ENCODE assay signal across 8 cellular contexts in genomic region chr18:9082763-9083510, GRCh38. TPM values are rescaled to one million over a fixed set of nuclear protein-coding genes. Genes with fewer than 3 reads are reported as not detected.
A peak's percentile ranks its signal among the peaks of the same experiment; 100 is the strongest.
DNase-seq lines count a peak whose midpoint lies in the region; ATAC-seq and TF ChIP-seq lines count a peak whose summit lies in the region.

No MANE protein-coding gene starts in this region.

- H3K4me1 Mint-ChIP-seq in nephron: no peaks in the 10 kb centered on the region

- no peak overlapping the region for H3K4me3 ChIP-seq in ascending aorta

- no peaks in the 10 kb centered on the region for H3K27me3 ChIP-seq in ascending aorta

- no peak overlapping the region for H3K27ac ChIP-seq in ascending aorta

- intact Hi-C loops in ascending aorta (cut with DNase I): no loop called here

- H3K36me3 ChIP-seq in ascending aorta: no peaks in the 10 kb centered on the region

- peak overlapping the region in 2 of 3 experiments; percentile 60 to 91 for H3K27ac Mint-ChIP-seq in nephron

- H3K9me3 Mint-ChIP-seq in nephron: no peaks in the 10 kb centered on the region

- H3K4me3 Mint-ChIP-seq in nephron: no peak overlapping the region

- TF ChIP-seq CTCF in nephron (IDR thresholded peaks at IDR 0.05; ENCODE audit: unreplicated experiment in 3 of 3): no peak
- TF ChIP-seq CTCF in ascending aorta (IDR thresholded peaks at IDR 0.05): no peak

- no peaks in the 10 kb centered on the region for H3K9me3 ChIP-seq in ascending aorta

- no peaks in the 10 kb centered on the region for H3K4me1 ChIP-seq in ascending aorta

- no peaks in the 10 kb centered on the region for H3K36me3 Mint-ChIP-seq in nephron (ENCODE audit: low read depth)

- ATAC-seq in GM19328 (IDR thresholded peaks at IDR 0.05; ENCODE audit: unreplicated experiment) (peak; percentile 87), HG03025 (IDR thresholded peaks at IDR 0.05; ENCODE audit: low FRiP score, unreplicated experiment) (peak; percentile 85)

- DNase-seq in activated CD4-positive, alpha-beta T cell treated with anti-CD3 and anti-CD28 coated beads for 48 hours: peak; percentile 69
- DNase-seq in ascending aorta (ENCODE audit: low spot score in 2 of 2) (no peak), DMS 273 (lab: John Stamatoyannopoulos, UW; ENCODE audit: unreplicated experiment) (no peak), AG08395 (ENCODE audit: low spot score) (no peak), DMS53 treated with DMSO at 0.1 percent for 48 hours (lab: John Stamatoyannopoulos, UW; ENCODE audit: unreplicated experiment) (no peak)

- H3K27me3 Mint-ChIP-seq in nephron (ENCODE audit: low read depth): no peaks in the 10 kb centered on the region

RNA-seq across cellular contexts. Expression of gene NDUFV2, which starts 19.6 kb away (rescaled TPM):
- 48.6 TPM for total RNA-seq in ascending aorta

RNA-seq across cellular contexts. Expression of gene ANKRD12, which starts 53.6 kb away (rescaled TPM):
- 11.4 TPM for total RNA-seq in ascending aorta
